In genomic region chrX:132433551-132433950, GRCh38 we compare ENCODE assay signal across 18 cellular contexts.
"Had no signal": no experiment of that assay in that cellular context is flagged by ENCODE, and none has a peak within 500 bp of the region (broad histone marks: within the 10 kb centered on the region; RNA-seq: fewer than 3 reads in every experiment).

No MANE protein-coding gene starts in this region.

- H3K27me3 Mint-ChIP-seq: effector memory CD8-positive, alpha-beta T cell; stimulated activated naive CD8-positive, alpha-beta T cell treated with anti-CD3 and anti-CD28 coated beads, Interleukin-15, Interleukin-2, amounts not matched to agents 100 ng/mL and 50 ng/mL, for 24 hours had no signal

- H3K36me3 Mint-ChIP-seq: stimulated activated effector memory CD8-positive, alpha-beta T cell treated with anti-CD3 and anti-CD28 coated beads, Interleukin-12 subunit alpha, Interleukin-12 subunit beta, amount 100 ng/mL, for 72 hours had no signal

- H3K27me3 ChIP-seq: esophagus squamous epithelium, gastroesophageal sphincter, tibial artery, upper lobe of left lung, vagina had no signal

- H3K4me3 Mint-ChIP-seq: effector memory CD8-positive, alpha-beta T cell; immature natural killer cell; naive B cell; stimulated activated effector memory CD8-positive, alpha-beta T cell treated with anti-CD3 and anti-CD28 coated beads, Interleukin-12 subunit alpha, Interleukin-12 subunit beta, amount 100 ng/mL, for 72 hours; stimulated activated naive CD8-positive, alpha-beta T cell treated with anti-CD3 and anti-CD28 coated beads, Interleukin-15, Interleukin-2, amounts not matched to agents 100 ng/mL and 50 ng/mL, for 24 hours had no signal

- ATAC-seq: effector memory CD8-positive, alpha-beta T cell; gastroesophageal sphincter; left cardiac atrium; left ventricle myocardium superior; right cardiac atrium; stimulated activated effector memory CD8-positive, alpha-beta T cell treated with anti-CD3 and anti-CD28 coated beads, Interleukin-12 subunit alpha, Interleukin-12 subunit beta, amount 100 ng/mL, for 72 hours had no signal

- H3K36me3 ChIP-seq: esophagus squamous epithelium, gastroesophageal sphincter, tibial artery, upper lobe of left lung, vagina had no signal

- H3K9me3 Mint-ChIP-seq: effector memory CD8-positive, alpha-beta T cell; immature natural killer cell; stimulated activated effector memory CD8-positive, alpha-beta T cell treated with anti-CD3 and anti-CD28 coated beads, Interleukin-12 subunit alpha, Interleukin-12 subunit beta, amount 100 ng/mL, for 72 hours; stimulated activated naive CD8-positive, alpha-beta T cell treated with anti-CD3 and anti-CD28 coated beads, Interleukin-15, Interleukin-2, amounts not matched to agents 100 ng/mL and 50 ng/mL, for 24 hours had no signal

- H3K4me1 Mint-ChIP-seq: immature natural killer cell; stimulated activated effector memory CD8-positive, alpha-beta T cell treated with anti-CD3 and anti-CD28 coated beads, Interleukin-12 subunit alpha, Interleukin-12 subunit beta, amount 100 ng/mL, for 72 hours had no signal

- H3K4me3 ChIP-seq: esophagus squamous epithelium, gastroesophageal sphincter, tibial artery, upper lobe of left lung, vagina had no signal

- H3K9me3 ChIP-seq: esophagus squamous epithelium, gastroesophageal sphincter, tibial artery, upper lobe of left lung, vagina had no signal

- H3K27ac ChIP-seq: esophagus squamous epithelium, gastroesophageal sphincter, tibial artery, upper lobe of left lung, vagina had no signal

- H3K4me1 ChIP-seq: esophagus squamous epithelium, gastroesophageal sphincter, tibial artery, upper lobe of left lung, vagina had no signal

- DNase-seq: effector memory CD8-positive, alpha-beta T cell; esophagus squamous epithelium; foreskin fibroblast; glutamatergic neuron; immature natural killer cell; left cardiac atrium; left ventricle myocardium superior; naive B cell; posterior cingulate gyrus; right cardiac atrium; stimulated activated CD4-positive, alpha-beta T cell treated with anti-CD3 and anti-CD28 coated beads, Interleukin-4, amount 100 ng/mL, for 1 hour; stimulated activated CD8-positive, alpha-beta memory T cell treated with anti-CD3 and anti-CD28 coated beads, Interleukin-4, amount 100 ng/mL, for 48 hours; tibial artery; upper lobe of left lung had no signal

- H3K27ac Mint-ChIP-seq: immature natural killer cell; naive B cell; stimulated activated effector memory CD8-positive, alpha-beta T cell treated with anti-CD3 and anti-CD28 coated beads, Interleukin-12 subunit alpha, Interleukin-12 subunit beta, amount 100 ng/mL, for 72 hours; stimulated activated naive CD8-positive, alpha-beta T cell treated with anti-CD3 and anti-CD28 coated beads, Interleukin-15, Interleukin-2, amounts not matched to agents 100 ng/mL and 50 ng/mL, for 24 hours had no signal
